Comparison of ENCODE assay signal across 16 cellular contexts in genomic region chrX:20988118-20988517, GRCh38.
DNase-seq lines count a peak whose midpoint lies in the region; ATAC-seq and TF ChIP-seq lines count a peak whose summit lies in the region.
"Had no signal": no experiment of that assay in that cellular context is flagged by ENCODE, and none has a peak within 500 bp of the region (broad histone marks: within the 10 kb centered on the region; RNA-seq: fewer than 3 reads in every experiment).

No MANE protein-coding gene starts in this region.

- H3K27ac ChIP-seq in foreskin keratinocyte: no peak overlapping the region
- H3K27ac ChIP-seq: SJSA1 had no signal

- H3K4me1 ChIP-seq in foreskin keratinocyte: no peaks in the 10 kb centered on the region
- H3K4me1 ChIP-seq: SJSA1 had no signal

- ATAC-seq in foreskin keratinocyte (peak; percentile 16), GM19351 (IDR thresholded peaks at IDR 0.05; ENCODE audit: unreplicated experiment) (no peak), esophagus mucosa (no peak)
- ATAC-seq: natural killer cell treated with Interleukin-12 subunit alpha and Interleukin-12 subunit beta and Interleukin-15 and Interleukin-18, amount 100 ng/mL, for 72 hours had no signal

- no peak for TF ChIP-seq CTCF in foreskin keratinocyte (conservative IDR thresholded peaks at IDR 0.05)

- DNase-seq in ELR (ENCODE audit: low read depth): peak; percentile 37
- DNase-seq in M059J (ENCODE audit: low read depth): peak; percentile 19
- DNase-seq in T1000 (lab: John Stamatoyannopoulos, UW): peak; percentile 2
- DNase-seq in foreskin keratinocyte: peak in 1 of 2 donors; percentile 57
- no peak for DNase-seq in HuH-7.5 (ENCODE audit: low spot score)
- DNase-seq in activated T-cell treated with anti-CD3 and anti-CD28 coated beads for 4 hours: no peak
- DNase-seq: activated CD8-positive, alpha-beta memory T cell treated with anti-CD3 and anti-CD28 coated beads for 24 hours; activated naive CD8-positive, alpha-beta T cell treated with anti-CD3 and anti-CD28 coated beads for 36 hours; activated T-cell treated with anti-CD3 and anti-CD28 coated beads, Interleukin-2, amount 50 U/mL, for 72 hours; GF-D8; NCI-H1105; stimulated activated naive CD4-positive, alpha-beta T cell had no signal

- H3K27me3 ChIP-seq in foreskin keratinocyte: no peaks in the 10 kb centered on the region
- H3K27me3 ChIP-seq: SJSA1 had no signal

Comparison
In these comparisons a context has a peak if more than half of its experiments do, and no peak if none do; other contexts are left out.
1. DNase-seq: peak in ELR (single experiment), M059J (single experiment) and T1000 (single experiment); none in HuH-7.5 (single experiment) and activated T-cell treated with anti-CD3 and anti-CD28 coated beads for 4 hours (single experiment).